29 cellular contexts compared by ENCODE assay signal in the genomic region with DNA sequence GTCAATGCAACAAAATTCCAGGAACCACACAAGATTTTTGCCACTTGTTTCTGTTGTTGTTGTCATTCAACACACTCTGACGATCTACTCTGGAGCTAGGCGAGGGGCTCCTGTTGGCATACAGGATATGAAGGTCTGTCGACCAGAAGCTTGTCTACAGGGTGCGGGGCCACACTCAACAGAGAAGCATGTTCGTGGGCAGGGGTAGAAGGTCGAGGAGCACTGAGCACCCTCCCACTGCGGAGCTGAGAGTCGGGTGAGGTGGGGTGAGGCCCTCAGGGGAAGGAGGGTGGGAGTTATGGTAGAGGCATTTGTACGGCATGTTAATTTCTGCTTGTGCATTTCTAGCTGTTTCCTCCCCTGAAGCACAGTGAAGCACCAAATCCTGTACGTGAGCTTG.
DNase-seq lines count a peak whose midpoint lies in the region; FAIRE-seq and TF ChIP-seq lines count a peak whose summit lies in the region.
"Had no signal": no experiment of that assay in that cellular context is flagged by ENCODE, and none has a peak within 500 bp of the region (broad histone marks: within the 10 kb centered on the region; RNA-seq: fewer than 3 reads in every experiment).

No MANE protein-coding gene starts in this region.

- no peak overlapping the region for H2BK5ac ChIP-seq in H1 (ENCODE audit: low read depth, low read length)

- H3K18ac ChIP-seq in H1 (ENCODE audit: extremely low read depth, low read length): 0 out of 2 replicates have a peak overlapping the region, but pooled peaks have one; percentile 81

- H3K4me1 ChIP-seq in ES-I3 (ENCODE audit: insufficient read depth, low read length): peaks cover 14% of the 10 kb centered on the region
- H3K4me1 ChIP-seq in HUES64 (ENCODE audit: insufficient read depth, low read length): peaks cover 41% of the 10 kb centered on the region
- peaks cover 15 to 31% (median 23%) of the 10 kb centered on the region in 4 experiments for H3K4me1 ChIP-seq in H1 (replicated peaks in 1 of 4; ENCODE audit: control insufficient read depth in 3 of 4, insufficient read depth in 4 of 4, low read length in 3 of 4)
- H3K4me1 ChIP-seq: A549, HAP-1, SJSA1 had no signal

- H3K23me2 ChIP-seq in H1 (ENCODE audit: low read depth, low read length): no peaks in the 10 kb centered on the region; the same call in 1 of the 2 replicates

- in situ Hi-C loops in GM13977 (cut with MboI; ENCODE audit: low pct_unique_long_range_greater_than_20kb, low sequenced_read_pairs, unreplicated experiment): no loop called here

- H3K4me3 ChIP-seq in HUES64 (ENCODE audit: low read length) (peak overlapping the region; percentile 50; the same call in 1 of the 2 replicates), H1 (ENCODE audit: extremely low read depth in 1 of 4, insufficient read depth in 2 of 4, low read depth in 3 of 4, low read length in 4 of 4) (peak overlapping the region in 1 of 4 experiments; percentile 53; a peak in 1 of 8 replicates)
- H3K4me3 ChIP-seq: A549, HAP-1, PC-9, SJSA1 had no signal

- no peak overlapping the region for H3K23ac ChIP-seq in H1 (ENCODE audit: insufficient read length)

- H4K5ac ChIP-seq in H1 (ENCODE audit: insufficient read length, low read depth, low read length): no peak overlapping the region

- H3K9me3 ChIP-seq in ES-I3 (ENCODE audit: control insufficient read depth, insufficient read depth, low read length) (no peaks in the 10 kb centered on the region), HUES64 (ENCODE audit: insufficient read depth, low read depth, low read length) (no peaks in the 10 kb centered on the region), H1 (ENCODE audit: insufficient read depth in 2 of 2, low read depth in 1 of 2, low read length in 1 of 2) (no peaks in the 10 kb centered on the region)
- H3K9me3 ChIP-seq: A549, HAP-1, SJSA1 had no signal

- no peak overlapping the region for H3K4ac ChIP-seq in H1 (replicated peaks; ENCODE audit: insufficient read length, low read depth, low read length)

- H3K27ac ChIP-seq in HUES64 (ENCODE audit: low read depth, low read length) (no peak overlapping the region), H1 (ENCODE audit: low read depth, low read length) (no peak overlapping the region)
- H3K27ac ChIP-seq: A549, C4-2B, HL-60, PC-9, SJSA1 had no signal

- no peak overlapping the region for H2BK120ac ChIP-seq in H1 (replicated peaks; ENCODE audit: low read depth, low read length)

- H3K27me3 ChIP-seq in HUES64 (ENCODE audit: insufficient read depth, low read length) (peaks cover 15% of the 10 kb centered on the region), H1 (replicated peaks in 1 of 4; ENCODE audit: control insufficient read depth in 3 of 4, extremely low read depth in 1 of 4, insufficient read depth in 3 of 4, low read length in 3 of 4) (peaks cover 0 to 7% (median 2%) of the 10 kb centered on the region in 4 experiments; a peak in 4 of 7 replicates)

- DNase-seq in H1 (ENCODE audit: low read depth in 1 of 2, low spot score in 2 of 2) (no peak), posterior vena cava (ENCODE audit: low spot score) (peak; percentile 60), GM13977 (ENCODE audit: low spot score) (no peak), retina (no peak)
- DNase-seq in activated CD4-positive, alpha-beta T cell treated with anti-CD3 and anti-CD28 coated beads, Interleukin-2, amount 50 U/mL, for 1 hour: no peak
- DNase-seq: AML-193; CD8-positive, alpha-beta memory T cell; DMS 273 treated with DMSO at 0.1 percent for 48 hours; DMS79; EL; GF-D8; Karpas-422; NCI-H1092; NCI-H1417 treated with DMSO at 0.1 percent for 48 hours; NCI-H1694 treated with DMSO at 0.1 percent for 48 hours; NCI-H2081; NCI-H2227 treated with DMSO at 0.1 percent for 48 hours; NCI-H526 treated with DMSO at 0.1 percent for 48 hours; PC-9 had no signal

- intact Hi-C loops in posterior vena cava (cut with DNase I): no loop called here

- no peak overlapping the region for H4K8ac ChIP-seq in H1 (ENCODE audit: extremely low read depth, insufficient read depth, low read length)

- TF ChIP-seq POLR2A in H1 (IDR thresholded peaks at IDR 0.05; ENCODE audit: control extremely low read depth in 1 of 2, low read depth in 2 of 2, low read length in 2 of 2): no peak

- POLR2A ChIA-PET in H1 (lab: Charles Lee; ENCODE audit: partially characterized antibody): interaction anchor here (1.1 to 1.3 kb wide), 2 partner anchors 9 to 14 kb away, joined by 3 to 5 read pairs; no protein-coding TSS in a partner anchor

- no peak overlapping the region for H2AK5ac ChIP-seq in H1 (ENCODE audit: low read depth, low read length)

- H3K36me3 ChIP-seq in ES-I3 (ENCODE audit: insufficient read depth, low read length) (no peaks in the 10 kb centered on the region), HUES64 (ENCODE audit: insufficient read depth, low read length) (no peaks in the 10 kb centered on the region), H1 (ENCODE audit: control insufficient read depth in 2 of 4, insufficient read depth in 4 of 4, low read length in 3 of 4) (no peaks in the 10 kb centered on the region)
- H3K36me3 ChIP-seq: HAP-1, SJSA1 had no signal

- FAIRE-seq in H1 (lab: Jason Lieb, UNC): no peak
- FAIRE-seq: A549, GM12892, GM18507, HepG2 had no signal

- no peak for TF ChIP-seq RAD21 in H1 (IDR thresholded peaks at IDR 0.05 in 1 of 2, conservative IDR thresholded peaks at IDR 0.05 in 1 of 2; ENCODE audit: low read depth in 2 of 2, low read length in 2 of 2)

- TF ChIP-seq CTCF in H1 (IDR thresholded peaks at IDR 0.05; ENCODE audit: control extremely low read depth in 1 of 3, insufficient read depth in 1 of 3, low read depth in 1 of 3, low read length in 3 of 3) (no peak), GM13977 (IDR thresholded peaks at IDR 0.05; ENCODE audit: extremely low read depth, insufficient read depth, missing control alignments) (no peak)

- no peaks in the 10 kb centered on the region for H3K79me1 ChIP-seq in H1 (ENCODE audit: low read depth, low read length)

- CTCF ChIA-PET in H1 (lab: Charles Lee; ENCODE audit: partially characterized antibody): interaction anchor here (0.6 to 5.0 kb wide), 13 partner anchors 32 to 822 kb away, joined by 3 to 22 read pairs (median 3); no protein-coding TSS in a partner anchor

- H2BK20ac ChIP-seq in H1 (ENCODE audit: low read length): peak overlapping the region; percentile 43; the same call in 1 of the 2 replicates

- no peak for TF ChIP-seq EP300 in H1 (IDR thresholded peaks at IDR 0.05; ENCODE audit: borderline replicate concordance in 1 of 2, low read depth in 2 of 2, low read length in 2 of 2)

- peak overlapping the region; percentile 2; the same call in 1 of the 2 replicates for H3K9ac ChIP-seq in ES-I3 (ENCODE audit: low read depth, low read length)
- H3K9ac ChIP-seq in HUES64 (ENCODE audit: low read depth, low read length): no peak overlapping the region
- no peak overlapping the region for H3K9ac ChIP-seq in H1 (replicated peaks in 1 of 4; ENCODE audit: extremely low read depth in 1 of 4, low read depth in 3 of 4, low read length in 3 of 4)

- H4K20me1 ChIP-seq in H1 (replicated peaks in 1 of 2; ENCODE audit: control insufficient read depth in 1 of 2, insufficient read depth in 2 of 2, low read length in 2 of 2): no peaks in the 10 kb centered on the region

- 63% methylated on average over 10 of the region's 10 CpGs for WGBS in HUES64
- 67% methylated on average over 10 of the region's 10 CpGs; no CpG with 5 or more reads in 1 of the 2 experiments for WGBS in H1 (ENCODE audit: extremely low coverage in 1 of 2, insufficient coverage in 1 of 2, insufficient read length in 1 of 2, insufficient replicate concordance in 2 of 2, low coverage in 1 of 2, low lambda C conversion rate in 2 of 2, missing lambda C conversion rate in 1 of 2), 2 experiments

- H4K91ac ChIP-seq in H1 (replicated peaks; ENCODE audit: insufficient read length, low read length): no peak overlapping the region

- peak overlapping the region; percentile 88; the same call in 1 of the 2 replicates for H2BK12ac ChIP-seq in H1 (ENCODE audit: low read depth, low read length)

- no peak overlapping the region for H3K14ac ChIP-seq in H1 (ENCODE audit: insufficient read length)

- H2BK15ac ChIP-seq in H1 (ENCODE audit: low read length): no peak overlapping the region

- no peak overlapping the region for H2AFZ ChIP-seq in H1 (ENCODE audit: low read length)
- H2AFZ ChIP-seq: PC-9 had no signal

- H3K79me2 ChIP-seq in H1 (ENCODE audit: control insufficient read depth in 1 of 2, insufficient read depth in 2 of 2, low read length in 2 of 2): no peaks in the 10 kb centered on the region

- H3K56ac ChIP-seq in H1 (replicated peaks; ENCODE audit: insufficient read length, low read depth, low read length): no peak overlapping the region

- peak overlapping the region in 1 of 2 experiments; percentile 88; a peak in 1 of 4 replicates for H3K4me2 ChIP-seq in H1 (ENCODE audit: insufficient read depth in 1 of 2, low read depth in 2 of 2, low read length in 2 of 2)
- H3K4me2 ChIP-seq: A549, PC-9 had no signal

TF ChIP-seq in H1, 55 proteins besides CTCF, POLR2A, EP300 and RAD21:
- TF ChIP-seq SRF (IDR thresholded peaks at IDR 0.05; ENCODE audit: low read depth, low read length) (no peak), RNF2 (IDR thresholded peaks at IDR 0.05; ENCODE audit: borderline replicate concordance, low read depth, low read length, missing control alignments, poor library complexity, severe bottlenecking) (no peak), SP4 (IDR thresholded peaks at IDR 0.05; ENCODE audit: low read length) (no peak)
- TF ChIP-seq, protein P1, sequence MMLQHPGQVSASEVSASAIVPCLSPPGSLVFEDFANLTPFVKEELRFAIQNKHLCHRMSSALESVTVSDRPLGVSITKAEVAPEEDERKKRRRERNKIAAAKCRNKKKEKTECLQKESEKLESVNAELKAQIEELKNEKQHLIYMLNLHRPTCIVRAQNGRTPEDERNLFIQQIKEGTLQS (IDR thresholded peaks at IDR 0.05; ENCODE audit: insufficient read depth, low read depth, low read length): no peak
